6 cellular contexts compared by ENCODE assay signal in genomic region chr19:48873476-48874308, GRCh38.
DNase-seq lines count a peak whose midpoint lies in the region; TF ChIP-seq lines count a peak whose summit lies in the region.

No MANE protein-coding gene starts in this region.

- H3K4me1 ChIP-seq in HEK293 (ENCODE audit: control insufficient read depth, insufficient read depth, low read length), result peaks cover 25% of the 10 kb centered on the region
- H3K4me1 ChIP-seq in mucosa of rectum (ENCODE audit: control insufficient read depth in 2 of 2, insufficient read depth in 2 of 2, low read length in 2 of 2), result peaks cover 30 to 32% of the 10 kb centered on the region in 2 donors

- in situ Hi-C loops in astrocyte of the spinal cord (cut with HindIII; ENCODE audit: low sequenced_read_pairs), result no loop called here

- H3K27ac ChIP-seq in HEK293 (ENCODE audit: extremely low read depth, low read depth, low read length), result peak overlapping the region; percentile 93
- H3K27ac ChIP-seq in mucosa of rectum (ENCODE audit: low read depth in 2 of 2, low read length in 2 of 2), result peak overlapping the region; percentile 99 to 100

- POLR2A ChIA-PET in HEK293 (lab: Yijun Ruan, JAX), result interaction anchor here (0.5 to 3.2 kb wide), 17 partner anchors 13 to 255 kb away, joined by 3 to 33 read pairs (median 8); partner anchors contain the start of genes BAX, FTL, GYS1 and NUCB1

- no peak for TF ChIP-seq CTCF in HEK293 (tag by site-specific recombination; IDR thresholded peaks at IDR 0.05)
- TF ChIP-seq CTCF in astrocyte of the spinal cord (IDR thresholded peaks at IDR 0.05; ENCODE audit: low read depth, low read length), result no peak

- CTCF ChIA-PET in HEK293 (lab: Yijun Ruan, JAX), result interaction anchor here (0.6 to 4.1 kb wide), 10 partner anchors 31 to 236 kb away, joined by 3 to 22 read pairs (median 3); partner anchors contain the start of genes GYS1, HSD17B14 and RUVBL2

- H3K9ac ChIP-seq in mucosa of rectum (ENCODE audit: low read depth in 1 of 2, low read length in 2 of 2), result peak overlapping the region; percentile 99 to 100

- DNase-seq in astrocyte of the spinal cord (ENCODE audit: low read depth, low spot score) (no peak), NCI-H510A (lab: John Stamatoyannopoulos, UW) (no peak), NCI-H345 treated with DMSO at 0.1 percent for 48 hours (lab: John Stamatoyannopoulos, UW; ENCODE audit: unreplicated experiment) (no peak), hippocampal formation (lab: John Stamatoyannopoulos, UW) (no peak)

- no peaks in the 10 kb centered on the region for H3K27me3 ChIP-seq in mucosa of rectum (ENCODE audit: control insufficient read depth in 2 of 2, insufficient read depth in 2 of 2, low read length in 2 of 2)

- H3K9me3 ChIP-seq in HEK293 (ENCODE audit: control insufficient read depth, insufficient read depth, low read depth, low read length) (no peaks in the 10 kb centered on the region), mucosa of rectum (ENCODE audit: control insufficient read depth in 2 of 2, low read length in 2 of 2) (no peaks in the 10 kb centered on the region)

- H3K4me3 ChIP-seq in HEK293 (ENCODE audit: low read depth, low read length) (peak overlapping the region; percentile 80), astrocyte of the spinal cord (ENCODE audit: low read depth, low read length) (peak overlapping the region; percentile 100), mucosa of rectum (ENCODE audit: low read length in 2 of 2) (peak overlapping the region; percentile 90 to 100)

- H3K36me3 ChIP-seq in HEK293 (ENCODE audit: control insufficient read depth in 2 of 2, insufficient read depth in 1 of 2, low read length in 2 of 2), result peaks cover 0 to 29% of the 10 kb centered on the region in 2 experiments; a peak in 2 of 3 replicates
- peaks cover 14 to 28% of the 10 kb centered on the region in 2 donors for H3K36me3 ChIP-seq in mucosa of rectum (ENCODE audit: control insufficient read depth in 2 of 2, insufficient read depth in 2 of 2, low read length in 2 of 2)

TF ChIP-seq in HEK293, 187 proteins besides CTCF, POLR2A, EP300 and RAD21:
- no peak for TF ChIP-seq KLF17 (tag by site-specific recombination; IDR thresholded peaks at IDR 0.05)
- TF ChIP-seq ZIC2 (tag by site-specific recombination; IDR thresholded peaks at IDR 0.05), result peak; percentile 22; the same call in 1 of the 2 replicates
- no peak for TF ChIP-seq HOXC10 (CRISPR knock-in tag; IDR thresholded peaks at IDR 0.05)
- TF ChIP-seq ZSCAN23 (tag by site-specific recombination; IDR thresholded peaks at IDR 0.05), result no peak
- TF ChIP-seq WT1 (tag by site-specific recombination; IDR thresholded peaks at IDR 0.05), result peak; percentile 48
- no peak for TF ChIP-seq KLF1 (tag by site-specific recombination; IDR thresholded peaks at IDR 0.05)
- no peak for TF ChIP-seq ZNF214 (tag by site-specific recombination; IDR thresholded peaks at IDR 0.05; ENCODE audit: borderline replicate concordance)
- no peak for TF ChIP-seq ZNF677 (tag by site-specific recombination; IDR thresholded peaks at IDR 0.05)
- TF ChIP-seq, protein P1, sequence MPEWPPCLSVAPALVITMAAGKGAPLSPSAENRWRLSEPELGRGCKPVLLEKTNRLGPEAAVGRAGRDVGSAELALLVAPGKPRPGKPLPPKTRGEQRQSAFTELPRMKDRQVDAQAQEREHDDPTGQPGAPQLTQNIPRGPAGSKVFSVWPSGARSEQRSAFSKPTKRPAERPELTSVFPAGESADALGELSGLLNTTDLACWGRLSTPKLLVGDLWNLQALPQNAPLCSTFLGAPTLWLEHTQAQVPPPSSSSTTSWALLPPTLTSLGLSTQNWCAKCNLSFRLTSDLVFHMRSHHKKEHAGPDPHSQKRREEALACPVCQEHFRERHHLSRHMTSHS (tag by site-specific recombination; IDR thresholded peaks at IDR 0.05), result no peak
- TF ChIP-seq ZBTB21 (tag by site-specific recombination; IDR thresholded peaks at IDR 0.05), result 0 out of 2 replicates have a peak, but pooled peaks have one; percentile 6
- no peak for TF ChIP-seq KLF8 (tag by site-specific recombination; IDR thresholded peaks at IDR 0.05)
- TF ChIP-seq, protein P2, sequence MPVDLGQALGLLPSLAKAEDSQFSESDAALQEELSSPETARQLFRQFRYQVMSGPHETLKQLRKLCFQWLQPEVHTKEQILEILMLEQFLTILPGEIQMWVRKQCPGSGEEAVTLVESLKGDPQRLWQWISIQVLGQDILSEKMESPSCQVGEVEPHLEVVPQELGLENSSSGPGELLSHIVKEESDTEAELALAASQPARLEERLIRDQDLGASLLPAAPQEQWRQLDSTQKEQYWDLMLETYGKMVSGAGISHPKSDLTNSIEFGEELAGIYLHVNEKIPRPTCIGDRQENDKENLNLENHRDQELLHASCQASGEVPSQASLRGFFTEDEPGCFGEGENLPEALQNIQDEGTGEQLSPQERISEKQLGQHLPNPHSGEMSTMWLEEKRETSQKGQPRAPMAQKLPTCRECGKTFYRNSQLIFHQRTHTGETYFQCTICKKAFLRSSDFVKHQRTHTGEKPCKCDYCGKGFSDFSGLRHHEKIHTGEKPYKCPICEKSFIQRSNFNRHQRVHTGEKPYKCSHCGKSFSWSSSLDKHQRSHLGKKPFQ (tag by site-specific recombination; IDR thresholded peaks at IDR 0.05), result no peak
- TF ChIP-seq ZNF843 (tag by site-specific recombination; IDR thresholded peaks at IDR 0.05), result no peak
- TF ChIP-seq EGR2 (tag by site-specific recombination; IDR thresholded peaks at IDR 0.05; ENCODE audit: low read depth), result no peak
